10 cellular contexts compared by ENCODE assay signal in genomic region chr6:4358414-4359107, GRCh38.
DNase-seq lines count a peak whose midpoint lies in the region; ATAC-seq and TF ChIP-seq lines count a peak whose summit lies in the region.
"Had no signal": no experiment of that assay in that cellular context is flagged by ENCODE, and none has a peak within 500 bp of the region (broad histone marks: within the 10 kb centered on the region; RNA-seq: fewer than 3 reads in every experiment).

No MANE protein-coding gene starts in this region.

- H3K27ac Mint-ChIP-seq in dendritic cell treated with granulocyte-macrophage colony-stimulating factor and Interleukin-4, amounts not matched to agents 40 ng/mL and 50 ng/mL, for 4 days = peak overlapping the region; percentile 73

- H3K27ac ChIP-seq in right lobe of liver (peak overlapping the region in 1 of 3 donors; percentile 48), stomach smooth muscle (ENCODE audit: low read length) (peak overlapping the region; percentile 53), Karpas-422 (ENCODE audit: low read length) (no peak overlapping the region)
- H3K27ac ChIP-seq: BLaER1, VCaP had no signal

- no peaks in the 10 kb centered on the region for H3K9me2 ChIP-seq in Karpas-422 (replicated peaks; ENCODE audit: insufficient read depth, low read length)

- H3K4me3 ChIP-seq in NT2/D1 (ENCODE audit: insufficient read length, low read depth) = no peak overlapping the region
- H3K4me3 ChIP-seq in right lobe of liver = no peak overlapping the region
- H3K4me3 ChIP-seq in stomach smooth muscle (ENCODE audit: low read length in 2 of 2) = peak overlapping the region in 1 of 2 donors; percentile 35
- no peak overlapping the region for H3K4me3 ChIP-seq in Karpas-422 (ENCODE audit: low read length)
- H3K4me3 ChIP-seq: BLaER1 had no signal

- H3K9me3 ChIP-seq in NT2/D1 (ENCODE audit: insufficient read depth, low read length) (no peaks in the 10 kb centered on the region; the same call in 1 of the 2 replicates), right lobe of liver (no peaks in the 10 kb centered on the region), stomach smooth muscle (ENCODE audit: control insufficient read depth in 2 of 2, low read length in 2 of 2) (no peaks in the 10 kb centered on the region), Karpas-422 (ENCODE audit: low read length) (no peaks in the 10 kb centered on the region)
- H3K9me3 ChIP-seq: BLaER1 had no signal

- H3K27me3 Mint-ChIP-seq in dendritic cell treated with granulocyte-macrophage colony-stimulating factor and Interleukin-4, amounts not matched to agents 40 ng/mL and 50 ng/mL, for 4 days = peaks cover 13% of the 10 kb centered on the region

- H3K4me1 ChIP-seq in NT2/D1 (ENCODE audit: insufficient read depth, insufficient read length) (peaks cover 5% of the 10 kb centered on the region), right lobe of liver (peaks cover 0 to 2% (median 0%) of the 10 kb centered on the region in 4 donors), stomach smooth muscle (ENCODE audit: control insufficient read depth, insufficient read depth, low read length) (peaks cover 13% of the 10 kb centered on the region), Karpas-422 (ENCODE audit: low read length) (no peaks in the 10 kb centered on the region)

- intact Hi-C loops in dendritic cell treated with granulocyte-macrophage colony-stimulating factor and Interleukin-4, amounts not matched to agents 40 ng/mL and 50 ng/mL, for 4 days (cut with micrococcal nuclease) = no loop called here
- intact Hi-C loops in right lobe of liver (cut with DNase I) = no loop called here

- DNase-seq in NCI-H1417 (lab: John Stamatoyannopoulos, UW) (peak in 2 of 3 experiments; percentile 3 to 23), NCI-H1417 treated with DMSO at 0.1 percent for 48 hours (lab: John Stamatoyannopoulos, UW) (no peak), NT2/D1 (ENCODE audit: low read depth, low spot score) (peak; percentile 63), right lobe of liver (peak; percentile 51 to 82 (median 75)), T-helper 9 cell (no peak), Karpas-422 (no peak)

- no peak overlapping the region for H3K9ac ChIP-seq in NT2/D1 (ENCODE audit: insufficient read length, low read depth)
- H3K9ac ChIP-seq in stomach smooth muscle (ENCODE audit: low read length in 2 of 2) = no peak overlapping the region
- H3K9ac ChIP-seq in Karpas-422 (ENCODE audit: low read length) = no peak overlapping the region
- H3K9ac ChIP-seq: BLaER1 had no signal

- ATAC-seq in right lobe of liver = peak; percentile 45 to 92 (median 74)

- H3K79me2 ChIP-seq in Karpas-422 (ENCODE audit: low read length) = no peaks in the 10 kb centered on the region

- no peak for TF ChIP-seq CTCF in right lobe of liver (IDR thresholded peaks at IDR 0.05)

- H3K36me3 ChIP-seq in NT2/D1 (ENCODE audit: insufficient read depth, insufficient read length, low read length) (no peaks in the 10 kb centered on the region), right lobe of liver (no peaks in the 10 kb centered on the region), stomach smooth muscle (ENCODE audit: control insufficient read depth in 2 of 2, insufficient read depth in 2 of 2, low read length in 2 of 2) (no peaks in the 10 kb centered on the region), Karpas-422 (ENCODE audit: insufficient read depth, low read length) (no peaks in the 10 kb centered on the region)
- H3K36me3 ChIP-seq: BLaER1 had no signal

- H3K4me1 Mint-ChIP-seq in dendritic cell treated with granulocyte-macrophage colony-stimulating factor and Interleukin-4, amounts not matched to agents 40 ng/mL and 50 ng/mL, for 4 days (ENCODE audit: low read depth) = peaks cover 27% of the 10 kb centered on the region

- no peak for TF ChIP-seq POLR2A in right lobe of liver (IDR thresholded peaks at IDR 0.05)

- no peaks in the 10 kb centered on the region for H3K27me3 ChIP-seq in NT2/D1 (ENCODE audit: insufficient read depth, insufficient read length)
- no peaks in the 10 kb centered on the region for H3K27me3 ChIP-seq in right lobe of liver
- no peaks in the 10 kb centered on the region for H3K27me3 ChIP-seq in stomach smooth muscle (ENCODE audit: control insufficient read depth in 1 of 2, insufficient read depth in 2 of 2, low read length in 2 of 2)
- no peaks in the 10 kb centered on the region for H3K27me3 ChIP-seq in Karpas-422 (ENCODE audit: low read length)
- H3K27me3 ChIP-seq: BLaER1 had no signal

- no peak overlapping the region for H2AFZ ChIP-seq in Karpas-422 (ENCODE audit: low read length)

- H3K4me2 ChIP-seq in Karpas-422 (ENCODE audit: low read depth, low read length, poor library complexity, severe bottlenecking) = no peak overlapping the region
- H3K4me2 ChIP-seq: BLaER1 had no signal

- H4K20me1 ChIP-seq in Karpas-422 (ENCODE audit: insufficient read depth, low read depth, low read length) = no peaks in the 10 kb centered on the region
- H4K20me1 ChIP-seq: BLaER1 had no signal

- H3K36me3 Mint-ChIP-seq in dendritic cell treated with granulocyte-macrophage colony-stimulating factor and Interleukin-4, amounts not matched to agents 40 ng/mL and 50 ng/mL, for 4 days (ENCODE audit: low read depth) = no peaks in the 10 kb centered on the region

- peaks cover 17% of the 10 kb centered on the region for H3K9me3 Mint-ChIP-seq in dendritic cell treated with granulocyte-macrophage colony-stimulating factor and Interleukin-4, amounts not matched to agents 40 ng/mL and 50 ng/mL, for 4 days

- no peak overlapping the region for H3K4me3 Mint-ChIP-seq in dendritic cell treated with granulocyte-macrophage colony-stimulating factor and Interleukin-4, amounts not matched to agents 40 ng/mL and 50 ng/mL, for 4 days

- WGBS in right lobe of liver (ENCODE audit: insufficient coverage, low coverage, low lambda C conversion rate, missing lambda C conversion rate) = 31% methylated on average over 7 of the region's 13 CpGs

Comparison
In these comparisons a context has a peak if more than half of its experiments do, and no peak if none do; other contexts are left out.
1. DNase-seq: peak in NCI-H1417 (2 of 3), NT2/D1 (single experiment) and right lobe of liver (3 of 3); none in NCI-H1417 treated with DMSO at 0.1 percent for 48 hours (single experiment), T-helper 9 cell (single experiment) and Karpas-422 (single experiment).